Comparison of ENCODE assay signal across 8 cellular contexts in genomic region chr12:56723889-56724659, GRCh38. TPM values are rescaled to one million over a fixed set of nuclear protein-coding genes. Genes with fewer than 3 reads are reported as not detected.
DNase-seq lines count a peak whose midpoint lies in the region; ATAC-seq and TF ChIP-seq lines count a peak whose summit lies in the region.

No MANE protein-coding gene starts in this region.

- peaks cover 81% of the 10 kb centered on the region for H3K36me3 Mint-ChIP-seq in activated naive CD4-positive, alpha-beta T cell treated with anti-CD3 and anti-CD28 coated beads for 36 hours (ENCODE audit: low read depth)
- H3K36me3 Mint-ChIP-seq in T-cell, result peaks cover 34% of the 10 kb centered on the region

- no peaks in the 10 kb centered on the region for H3K27me3 ChIP-seq in uterus

- peak overlapping the region; percentile 61 to 78 for H3K4me3 ChIP-seq in uterus

- H3K4me1 ChIP-seq in uterus, result peaks cover 10 to 14% of the 10 kb centered on the region in 2 donors

- peak overlapping the region; percentile 99 for H3K4me3 Mint-ChIP-seq in activated naive CD4-positive, alpha-beta T cell treated with anti-CD3 and anti-CD28 coated beads for 36 hours
- peak overlapping the region; percentile 96 to 99 (median 98) for H3K4me3 Mint-ChIP-seq in T-cell

- intact Hi-C loops in activated naive CD4-positive, alpha-beta T cell treated with anti-CD3 and anti-CD28 coated beads for 36 hours (cut with micrococcal nuclease), result loop anchor here (2.0 kb wide), 1 partner anchor 707 kb away; the partner anchor contains the start of gene R3HDM2
- intact Hi-C loops in uterus (cut with DNase I; ENCODE audit: low total_unique reads), result loop anchor here (10.0 kb wide), 1 partner anchor 89 kb away; the partner anchor contains the start of gene BAZ2A

- H3K27me3 Mint-ChIP-seq in activated naive CD4-positive, alpha-beta T cell treated with anti-CD3 and anti-CD28 coated beads for 36 hours (ENCODE audit: low read depth), result no peaks in the 10 kb centered on the region
- H3K27me3 Mint-ChIP-seq in T-cell, result no peaks in the 10 kb centered on the region

- H3K9me3 Mint-ChIP-seq in activated naive CD4-positive, alpha-beta T cell treated with anti-CD3 and anti-CD28 coated beads for 36 hours, result no peaks in the 10 kb centered on the region
- no peaks in the 10 kb centered on the region for H3K9me3 Mint-ChIP-seq in T-cell

- CTCF ChIA-PET in activated naive CD4-positive, alpha-beta T cell treated with anti-CD3 and anti-CD28 coated beads for 36 hours (lab: Charles Lee), result no interaction called here
- CTCF ChIA-PET in T-cell (lab: Charles Lee), result interaction anchor here in 1 of 2 donors (0.7 to 1.9 kb wide), 2 partner anchors 87 to 981 kb away, joined by 3 to 6 read pairs; no protein-coding TSS in a partner anchor

- H3K27ac ChIP-seq in epithelial cell of prostate (peak overlapping the region; percentile 91), uterus (peak overlapping the region; percentile 88 to 93)

- TF ChIP-seq POLR2A in uterus (IDR thresholded peaks at IDR 0.05), result no peak

- POLR2A ChIA-PET in T-cell (lab: Charles Lee), result interaction anchor here (0.6 to 0.8 kb wide), 2 partner anchors 11 to 26 kb away, joined by 3 read pairs; no protein-coding TSS in a partner anchor

- no peaks in the 10 kb centered on the region for H3K9me3 ChIP-seq in uterus

- no peak for ATAC-seq in T-cell (replicated peaks in 1 of 4)
- ATAC-seq in HG02588 (IDR thresholded peaks at IDR 0.05; ENCODE audit: unreplicated experiment), result no peak

- H3K27ac Mint-ChIP-seq in activated naive CD4-positive, alpha-beta T cell treated with anti-CD3 and anti-CD28 coated beads for 36 hours, result peak overlapping the region; percentile 99
- H3K27ac Mint-ChIP-seq in T-cell, result peak overlapping the region; percentile 90 to 97

- DNase-seq in activated naive CD4-positive, alpha-beta T cell treated with anti-CD3 and anti-CD28 coated beads for 36 hours, result peak; percentile 44
- DNase-seq in activated naive CD4-positive, alpha-beta T cell treated with anti-CD3 and anti-CD28 coated beads, Interleukin-2, amount 50 U/mL, for 16 hours, result no peak
- DNase-seq in T-cell (no peak), epithelial cell of prostate (ENCODE audit: low read depth, low spot score) (peak; percentile 43), mucosa of gallbladder (ENCODE audit: low spot score) (peak; percentile 54), uterus (peak; percentile 63 to 69), NOMO-1 treated with dmso at 0.1 percent for 144 hours (lab: John Stamatoyannopoulos, UW; ENCODE audit: unreplicated experiment) (no peak)

- TF ChIP-seq CTCF in uterus (IDR thresholded peaks at IDR 0.05), result no peak

- peaks cover 57% of the 10 kb centered on the region for H3K4me1 Mint-ChIP-seq in activated naive CD4-positive, alpha-beta T cell treated with anti-CD3 and anti-CD28 coated beads for 36 hours (ENCODE audit: low read depth)
- H3K4me1 Mint-ChIP-seq in T-cell, result peaks cover 60 to 71% (median 66%) of the 10 kb centered on the region in 3 donors

- no peaks in the 10 kb centered on the region for H3K36me3 ChIP-seq in uterus

RNA-seq across cellular contexts. Expression of gene NACA, which starts 1.0 kb away (rescaled TPM):
- 1,000 to 10,000 TPM; 1,279 to 1,321 TPM for total RNA-seq in activated naive CD4-positive, alpha-beta T cell treated with anti-CD3 and anti-CD28 coated beads for 36 hours
- total RNA-seq in T-cell (1,000 to 10,000 TPM; 1,098 to 1,258 (median 1,167) TPM), mucosa of gallbladder (599 TPM), uterus (1,000 to 10,000 TPM in 2 of 4 donors, 100 to 1,000 TPM in 2; 942 to 2,684 (median 1,304) TPM)

RNA-seq across cellular contexts. Expression of gene PRIM1, which starts 28.0 kb away (rescaled TPM):
- 10 to 100 TPM; 74.9 to 75.0 TPM for total RNA-seq in activated naive CD4-positive, alpha-beta T cell treated with anti-CD3 and anti-CD28 coated beads for 36 hours
- total RNA-seq in T-cell (10 to 100 TPM; 17.3 to 25.2 (median 22.2) TPM), mucosa of gallbladder (3.9 TPM), uterus (10 to 100 TPM in 2 of 4 donors, 1 to 10 TPM in 1, not detected in 1; 6.0 to 71.7 (median 28.6) TPM)

RNA-seq across cellular contexts. Expression of gene PTGES3, which starts 36.0 kb away (rescaled TPM):
- total RNA-seq in activated naive CD4-positive, alpha-beta T cell treated with anti-CD3 and anti-CD28 coated beads for 36 hours, result 100 to 1,000 TPM; 289 to 293 TPM
- total RNA-seq in T-cell (100 to 1,000 TPM; 121 to 155 (median 145) TPM), mucosa of gallbladder (201 TPM), uterus (100 to 1,000 TPM in 3 of 4 donors, 10 to 100 TPM in 1; 80.7 to 236 (median 141) TPM)

RNA-seq across cellular contexts. Expression of gene HSD17B6, which starts 39.0 kb away (rescaled TPM):
- total RNA-seq in activated naive CD4-positive, alpha-beta T cell treated with anti-CD3 and anti-CD28 coated beads for 36 hours, result 1 to 10 TPM; 3.5 to 3.7 TPM
- 1 to 10 TPM in 3 of 5 donors, under 1 TPM in 2; 0.40 to 1.8 (median 1.1) TPM for total RNA-seq in T-cell
- 19.0 TPM for total RNA-seq in mucosa of gallbladder
- 10 to 100 TPM in 1 of 4 donors, 1 to 10 TPM in 3; 2.4 to 10.5 (median 7.3) TPM for total RNA-seq in uterus

Comparison
In these comparisons a context has a peak if more than half of its experiments do, and no peak if none do; other contexts are left out.
1. DNase-seq: peak in activated naive CD4-positive, alpha-beta T cell treated with anti-CD3 and anti-CD28 coated beads for 36 hours (single experiment), epithelial cell of prostate (single experiment), mucosa of gallbladder (single experiment) and uterus (2 of 2); none in activated naive CD4-positive, alpha-beta T cell treated with anti-CD3 and anti-CD28 coated beads, Interleukin-2, amount 50 U/mL, for 16 hours (single experiment), T-cell (0 of 34) and NOMO-1 treated with dmso at 0.1 percent for 144 hours (single experiment).